Comparison of ENCODE assay signal across 25 cellular contexts in genomic region chr11:27358306-27358705, GRCh38. TPM values are rescaled to one million over a fixed set of nuclear protein-coding genes. Genes with fewer than 3 reads are reported as not detected.
DNase-seq lines count a peak whose midpoint lies in the region; ATAC-seq, FAIRE-seq and TF ChIP-seq lines count a peak whose summit lies in the region.
"Had no signal": no experiment of that assay in that cellular context is flagged by ENCODE, and none has a peak within 500 bp of the region (broad histone marks: within the 10 kb centered on the region; RNA-seq: fewer than 3 reads in every experiment).

No MANE protein-coding gene starts in this region.

- no peak overlapping the region for H2AFZ ChIP-seq in OCI-LY1 (ENCODE audit: low read length)

- TF ChIP-seq POLR2A in GM12892 (IDR thresholded peaks at IDR 0.05; ENCODE audit: low read depth, low read length) = no peak

- FAIRE-seq in GM12892 (lab: Jason Lieb, UNC) = no peak
- FAIRE-seq: frontal cortex, kidney had no signal

- H3K9me3 ChIP-seq in OCI-LY1 (ENCODE audit: low read length) = no peaks in the 10 kb centered on the region
- H3K9me3 ChIP-seq: BLaER1 treated with 17β-estradiol and CSF1 and Interleukin-3, amounts not matched to agents 10 nM and 100 nM; upper lobe of right lung had no signal

- H3K36me3 Mint-ChIP-seq in activated CD4-positive, alpha-beta T cell treated with anti-CD3 and anti-CD28 coated beads, Interleukin-2, amount 10 ng/mL, durations not matched to agents 7 days and 5 days (ENCODE audit: low read depth) = no peaks in the 10 kb centered on the region
- H3K36me3 Mint-ChIP-seq: brain, IgD-negative memory B cell had no signal

- POLR2A ChIA-PET in activated CD4-positive, alpha-beta T cell treated with anti-CD3 and anti-CD28 coated beads, Interleukin-2, amount 10 ng/mL, durations not matched to agents 7 days and 5 days (lab: Charles Lee) = no interaction called here

- peak overlapping the region; percentile 30 for H3K27ac ChIP-seq in OCI-LY1 (ENCODE audit: low read depth, low read length, poor library complexity, severe bottlenecking)
- H3K27ac ChIP-seq: BLaER1 treated with 17β-estradiol and CSF1 and Interleukin-3, amounts not matched to agents 10 nM and 100 nM; upper lobe of right lung had no signal

- H3K4me2 ChIP-seq in OCI-LY1 (ENCODE audit: low read length) = no peak overlapping the region
- H3K4me2 ChIP-seq: BLaER1 treated with 17β-estradiol and CSF1 and Interleukin-3, amounts not matched to agents 10 nM and 100 nM had no signal

- no peak for ATAC-seq in HG03354 (IDR thresholded peaks at IDR 0.05; ENCODE audit: poor library complexity, severe bottlenecking, unreplicated experiment)
- ATAC-seq: right cardiac atrium, upper lobe of right lung had no signal

- no peaks in the 10 kb centered on the region for H3K27me3 ChIP-seq in OCI-LY1 (ENCODE audit: insufficient read depth, low read length)
- H3K27me3 ChIP-seq: BLaER1 treated with 17β-estradiol and CSF1 and Interleukin-3, amounts not matched to agents 10 nM and 100 nM; upper lobe of right lung had no signal

- H3K79me2 ChIP-seq in OCI-LY1 (ENCODE audit: insufficient read depth, low read length) = no peaks in the 10 kb centered on the region

- CTCF ChIA-PET in activated CD4-positive, alpha-beta T cell treated with anti-CD3 and anti-CD28 coated beads, Interleukin-2, amount 10 ng/mL, durations not matched to agents 7 days and 5 days (lab: Charles Lee) = no interaction called here

- peaks cover 21% of the 10 kb centered on the region for H3K4me1 Mint-ChIP-seq in activated CD4-positive, alpha-beta T cell treated with anti-CD3 and anti-CD28 coated beads, Interleukin-2, amount 10 ng/mL, durations not matched to agents 7 days and 5 days

- H3K4me3 ChIP-seq in OCI-LY1 (ENCODE audit: low read depth, low read length, poor library complexity, severe bottlenecking) = no peak overlapping the region
- no peak overlapping the region for H3K4me3 ChIP-seq in epithelial cell of esophagus (ENCODE audit: low read length)
- H3K4me3 ChIP-seq: BLaER1 treated with 17β-estradiol and CSF1 and Interleukin-3, amounts not matched to agents 10 nM and 100 nM; lung; upper lobe of right lung had no signal

- H3F3A ChIP-seq in OCI-LY1 (ENCODE audit: insufficient read depth, low read length) = no peaks in the 10 kb centered on the region

- H3K4me1 ChIP-seq in OCI-LY1 (ENCODE audit: insufficient read depth, low read length, severe bottlenecking) = peaks cover 44% of the 10 kb centered on the region

- H3K36me3 ChIP-seq in OCI-LY1 (ENCODE audit: insufficient read depth, low read length) = 0 out of 2 replicates have a peak, but pooled peaks cover 5% of the 10 kb centered on the region
- H3K36me3 ChIP-seq: upper lobe of right lung had no signal

- H3K4me3 Mint-ChIP-seq in activated CD4-positive, alpha-beta T cell treated with anti-CD3 and anti-CD28 coated beads, Interleukin-2, amount 10 ng/mL, durations not matched to agents 7 days and 5 days = no peak overlapping the region
- H3K4me3 Mint-ChIP-seq: activated naive CD8-positive, alpha-beta T cell had no signal

- DNase-seq in NOMO-1 (lab: John Stamatoyannopoulos, UW; ENCODE audit: unreplicated experiment in 2 of 2) (peak; percentile 1 to 26), NOMO-1 treated with dmso at 0.1 percent for 144 hours (lab: John Stamatoyannopoulos, UW; ENCODE audit: unreplicated experiment) (no peak), epithelial cell of esophagus (ENCODE audit: low read depth) (peak; percentile 65), stromal cell of bone marrow (ENCODE audit: low read depth) (peak; percentile 34), GM12892 (ENCODE audit: insufficient read length) (no peak)
- no peak for DNase-seq in activated CD4-positive, alpha-beta T cell treated with anti-CD3 and anti-CD28 coated beads, Interleukin-2, amount 10 ng/mL, durations not matched to agents 7 days and 5 days
- DNase-seq: activated CD4-positive, CD25-positive, alpha-beta regulatory T cell treated with anti-CD3 and anti-CD28 coated beads, Interleukin-2, amount 50 U/mL, for 72 hours; activated T-cell treated with anti-CD3 and anti-CD28 coated beads, Interleukin-2, amount 50 U/mL, for 48 hours; hypothalamus; kidney; NCI-H1092; NCI-H1930; NCI-H345; right cardiac atrium; stimulated activated CD8-positive, alpha-beta memory T cell treated with anti-CD3 and anti-CD28 coated beads, Interleukin-4, amount 100 ng/mL, for 48 hours; T1000; upper lobe of right lung had no signal

- H4K20me1 ChIP-seq in OCI-LY1 (ENCODE audit: insufficient read depth, low read length) = no peaks in the 10 kb centered on the region
- H4K20me1 ChIP-seq: BLaER1 treated with 17β-estradiol and CSF1 and Interleukin-3, amounts not matched to agents 10 nM and 100 nM had no signal

- no peaks in the 10 kb centered on the region for H3K9me3 Mint-ChIP-seq in activated CD4-positive, alpha-beta T cell treated with anti-CD3 and anti-CD28 coated beads, Interleukin-2, amount 10 ng/mL, durations not matched to agents 7 days and 5 days
- H3K9me3 Mint-ChIP-seq: brain, IgD-negative memory B cell had no signal

- no peaks in the 10 kb centered on the region for H3K27me3 Mint-ChIP-seq in activated CD4-positive, alpha-beta T cell treated with anti-CD3 and anti-CD28 coated beads, Interleukin-2, amount 10 ng/mL, durations not matched to agents 7 days and 5 days
- H3K27me3 Mint-ChIP-seq: activated naive CD8-positive, alpha-beta T cell; brain; IgD-negative memory B cell had no signal

- H3K9ac ChIP-seq in OCI-LY1 (ENCODE audit: low read length) = no peak overlapping the region
- H3K9ac ChIP-seq: BLaER1 treated with 17β-estradiol and CSF1 and Interleukin-3, amounts not matched to agents 10 nM and 100 nM had no signal

- no peaks in the 10 kb centered on the region for H3K9me2 ChIP-seq in OCI-LY1 (ENCODE audit: low read depth, low read length)

- TF ChIP-seq CTCF in OCI-LY1 (IDR thresholded peaks at IDR 0.05; ENCODE audit: low read length) (no peak), epithelial cell of esophagus (IDR thresholded peaks at IDR 0.05; ENCODE audit: insufficient read depth, low read depth, low read length, missing control alignments) (no peak)

- H3K27ac Mint-ChIP-seq in activated CD4-positive, alpha-beta T cell treated with anti-CD3 and anti-CD28 coated beads, Interleukin-2, amount 10 ng/mL, durations not matched to agents 7 days and 5 days = no peak overlapping the region
- H3K27ac Mint-ChIP-seq: activated naive CD8-positive, alpha-beta T cell; IgD-negative memory B cell had no signal

RNA-seq across cellular contexts. Expression of gene CCDC34, which starts 4.7 kb away (rescaled TPM):
- polyA plus RNA-seq in GM12892 (2012; ENCODE audit: missing spikeins) = 18.9 TPM
- total RNA-seq in activated CD4-positive, alpha-beta T cell treated with anti-CD3 and anti-CD28 coated beads, Interleukin-2, amount 10 ng/mL, durations not matched to agents 7 days and 5 days = 10 to 100 TPM; 18.8 to 23.8 TPM

Comparison
In these comparisons a context has a peak if more than half of its experiments do, and no peak if none do; other contexts are left out.
1. DNase-seq: peak in NOMO-1 (2 of 2), epithelial cell of esophagus (single experiment) and stromal cell of bone marrow (single experiment); none in NOMO-1 treated with dmso at 0.1 percent for 144 hours (single experiment), GM12892 (single experiment) and activated CD4-positive, alpha-beta T cell treated with anti-CD3 and anti-CD28 coated beads, Interleukin-2, amount 10 ng/mL, durations not matched to agents 7 days and 5 days (single experiment).